ENCODE assay signal across 8 cellular contexts in genomic region chr14:73714656-73715081, GRCh38. TPM values are rescaled to one million over a fixed set of nuclear protein-coding genes. Genes with fewer than 3 reads are reported as not detected.
DNase-seq lines count a peak whose midpoint lies in the region; ATAC-seq, FAIRE-seq and TF ChIP-seq lines count a peak whose summit lies in the region.

No MANE protein-coding gene starts in this region.

- CTCF ChIA-PET in PC-9 (lab: Charles Lee) = no interaction called here

- H3K9me3 ChIP-seq in PC-9 (ENCODE audit: insufficient read depth, low read depth) (no peaks in the 10 kb centered on the region), endodermal cell (ENCODE audit: control insufficient read depth, low read length) (no peaks in the 10 kb centered on the region), pancreas (no peaks in the 10 kb centered on the region)

- H3K36me3 Mint-ChIP-seq in endodermal cell (ENCODE audit: low read depth) = peaks cover 20% of the 10 kb centered on the region

- H3F3A ChIP-seq in PC-9 (ENCODE audit: insufficient read depth, low read depth) = peaks cover 40% of the 10 kb centered on the region

- intact Hi-C loops in PC-9 (cut with micrococcal nuclease; ENCODE audit: unreplicated experiment) (loop anchor here (10.0 kb wide), 1 partner anchor 1200 kb away; no protein-coding TSS in a partner anchor), pancreas (cut with DNase I) (no loop called here)

- TF ChIP-seq CTCF in C4-2B (conservative IDR thresholded peaks at IDR 0.05) (no peak), PC-9 (conservative IDR thresholded peaks at IDR 0.05) (no peak), endodermal cell (conservative IDR thresholded peaks at IDR 0.05) (no peak), pancreas (IDR thresholded peaks at IDR 0.05) (no peak)

- peak overlapping the region; percentile 98 for H3K4me2 ChIP-seq in PC-9

- WGBS in endodermal cell (ENCODE audit: insufficient coverage in 1 of 2, insufficient read length in 1 of 2), 2 experiments = 63 to 91% methylated on average over 4 to 7 of the region's 7 CpGs
- WGBS in pancreas, 2 donors = 52 to 61% methylated on average over 7 of the region's 7 CpGs

- peak overlapping the region; percentile 94; the same call in 1 of the 2 replicates for H3K4me3 ChIP-seq in PC-9
- peak overlapping the region; percentile 97 for H3K4me3 ChIP-seq in endodermal cell (ENCODE audit: low read length)
- peak overlapping the region in 3 of 4 donors; percentile 43 to 67 (median 55) for H3K4me3 ChIP-seq in pancreas

- H3K36me3 ChIP-seq in PC-9 (ENCODE audit: low read depth) (0 out of 2 replicates have a peak, but pooled peaks cover 8% of the 10 kb centered on the region), endodermal cell (ENCODE audit: control insufficient read depth, insufficient read depth, low read length) (peaks cover 28% of the 10 kb centered on the region), pancreas (peaks cover 0 to 27% (median 7%) of the 10 kb centered on the region in 3 donors)

- DNase-seq in PC-9 = no peak
- DNase-seq in endodermal cell = no peak
- no peak for DNase-seq in pancreas
- DNase-seq in Kasumi-1 (lab: John Stamatoyannopoulos, UW) = no peak

- H3K9me2 ChIP-seq in PC-9 (ENCODE audit: insufficient read depth) = no peaks in the 10 kb centered on the region

- POLR2A ChIA-PET in PC-9 (lab: Charles Lee; ENCODE audit: unreplicated experiment) = interaction anchor here (0.6 to 0.9 kb wide), 4 partner anchors 44 to 189 kb away, joined by 3 to 10 read pairs (median 6); no protein-coding TSS in a partner anchor

- peak overlapping the region; percentile 96 for H3K4me3 Mint-ChIP-seq in endodermal cell

- no peak for FAIRE-seq in pancreas (lab: Jason Lieb, UNC)

- H3K27me3 ChIP-seq in PC-9 (ENCODE audit: insufficient read depth, low read depth) = no peaks in the 10 kb centered on the region
- H3K27me3 ChIP-seq in endodermal cell (ENCODE audit: control insufficient read depth, insufficient read depth, low read length, poor library complexity, severe bottlenecking) = no peaks in the 10 kb centered on the region
- H3K27me3 ChIP-seq in pancreas = no peaks in the 10 kb centered on the region

- H3K9me3 Mint-ChIP-seq in endodermal cell = no peaks in the 10 kb centered on the region

- no TSS peak for BruUV-seq in PC-9 (replicated peaks; lab: Mats Ljungman, UMichigan)

- peaks cover 31% of the 10 kb centered on the region for H3K4me1 Mint-ChIP-seq in endodermal cell

- peak; percentile 13 for ATAC-seq in GM21786 (IDR thresholded peaks at IDR 0.05; ENCODE audit: unreplicated experiment)
- peak in 1 of 4 donors; percentile 2 for ATAC-seq in pancreas
- no peak for ATAC-seq in activated CD4-positive, CD25-positive, alpha-beta regulatory T cell treated with anti-CD3 and anti-CD28 coated beads, Interleukin-2, amount 50 U/mL, for 24 hours
- ATAC-seq in HG03342 (IDR thresholded peaks at IDR 0.05; ENCODE audit: unreplicated experiment) = no peak

- H3K27me3 Mint-ChIP-seq in endodermal cell (ENCODE audit: insufficient read depth) = no peaks in the 10 kb centered on the region

- H3K4me1 ChIP-seq in PC-9 (replicated peaks; ENCODE audit: insufficient read depth) (peaks cover 31% of the 10 kb centered on the region), endodermal cell (ENCODE audit: control insufficient read depth, insufficient read depth, low read length) (no peaks in the 10 kb centered on the region), pancreas (no peaks in the 10 kb centered on the region)

- H3K79me2 ChIP-seq in PC-9 (ENCODE audit: low read depth) = peaks cover 20% of the 10 kb centered on the region

- no peak overlapping the region for H3K9ac ChIP-seq in endodermal cell (ENCODE audit: extremely low read depth, low read length, poor library complexity, severe bottlenecking)

- no peak overlapping the region for H2AFZ ChIP-seq in PC-9

- H3K27ac ChIP-seq in C4-2B (peak overlapping the region; percentile 77), PC-9 (0 out of 2 replicates have a peak overlapping the region, but pooled peaks have one; percentile 0), endodermal cell (ENCODE audit: low read depth, low read length) (peak overlapping the region; percentile 95), pancreas (no peak overlapping the region)

- H4K20me1 ChIP-seq in PC-9 (ENCODE audit: insufficient read depth) = no peaks in the 10 kb centered on the region; the same call in none of the 2 replicates

- H3K27ac Mint-ChIP-seq in endodermal cell = peak overlapping the region; percentile 39

RNA-seq across cellular contexts. Expression of gene PNMA1, which starts 0.5 kb away (rescaled TPM):
- total RNA-seq in PC-9 (2021) = 13.6 and 16.8 TPM in 2 replicates
- 10 to 100 TPM; 66.9 to 70.4 TPM for total RNA-seq in endodermal cell
- 114 TPM for polyA plus RNA-seq in endodermal cell (2013, experiment 1 of 2)
- polyA plus RNA-seq in endodermal cell (2013, experiment 2 of 2) = 103 TPM
- 10 to 100 TPM in 2 of 6 donors, 1 to 10 TPM in 4; 2.8 to 11.7 (median 6.5) TPM for total RNA-seq in pancreas
- 10 to 100 TPM in 1 of 2 donors, 1 to 10 TPM in 1; 6.2 to 25.4 TPM for polyA plus RNA-seq in pancreas

Comparison
In these comparisons a context has a peak if more than half of its experiments do, and no peak if none do; other contexts are left out.
1. H3K27ac ChIP-seq: peak in C4-2B (single experiment), PC-9 (single experiment) and endodermal cell (single experiment); none in pancreas (0 of 4).
2. Peak in every context shown above with its lines, with median percentiles within 50 percentile points of each other: H3K4me3 ChIP-seq.